ENCODE assay signal across 6 cellular contexts in genomic region chrX:15143825-15144121, GRCh38.
"Had no signal": no experiment of that assay in that cellular context is flagged by ENCODE, and none has a peak within 500 bp of the region (broad histone marks: within the 10 kb centered on the region; RNA-seq: fewer than 3 reads in every experiment).

No MANE protein-coding gene starts in this region.

- H3K4me3 ChIP-seq: ovary, skin epidermis, thoracic aorta had no signal

- H3K36me3 ChIP-seq: ovary, thoracic aorta, WERI-Rb-1 had no signal

- DNase-seq: kidney, T1000 had no signal

- H3K27ac ChIP-seq: ovary, skin epidermis, thoracic aorta, WERI-Rb-1 had no signal

- H3K27me3 ChIP-seq: ovary had no signal

- H3K9me3 ChIP-seq: ovary, thoracic aorta had no signal
